In the genomic region with DNA sequence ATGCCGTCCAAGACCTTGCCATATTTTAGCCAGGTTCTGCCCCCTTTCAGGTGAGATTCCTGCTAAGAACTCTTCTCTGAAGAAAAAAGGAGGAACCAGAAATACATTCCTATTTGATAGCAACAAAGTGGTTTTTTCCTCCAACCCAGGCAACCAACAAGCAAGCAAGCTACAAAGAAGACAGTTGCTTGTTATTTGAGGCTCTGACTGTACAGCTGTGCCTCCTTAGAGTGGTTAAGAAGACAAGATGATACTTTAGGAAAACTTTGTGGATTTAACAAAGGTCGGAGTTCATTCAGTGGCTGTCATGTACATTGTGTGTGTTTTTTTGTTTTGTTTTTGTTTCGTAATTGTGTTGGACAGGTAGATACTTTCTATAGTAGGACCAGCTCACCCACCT, we compare ENCODE assay signal across 1 cellular context.
TF ChIP-seq lines count a peak whose summit lies in the region.

No MANE protein-coding gene starts in this region.

TF ChIP-seq in GM23338, 12 proteins besides CTCF, POLR2A, EP300 and RAD21 (continued from another document):
- TF ChIP-seq, protein P1, sequence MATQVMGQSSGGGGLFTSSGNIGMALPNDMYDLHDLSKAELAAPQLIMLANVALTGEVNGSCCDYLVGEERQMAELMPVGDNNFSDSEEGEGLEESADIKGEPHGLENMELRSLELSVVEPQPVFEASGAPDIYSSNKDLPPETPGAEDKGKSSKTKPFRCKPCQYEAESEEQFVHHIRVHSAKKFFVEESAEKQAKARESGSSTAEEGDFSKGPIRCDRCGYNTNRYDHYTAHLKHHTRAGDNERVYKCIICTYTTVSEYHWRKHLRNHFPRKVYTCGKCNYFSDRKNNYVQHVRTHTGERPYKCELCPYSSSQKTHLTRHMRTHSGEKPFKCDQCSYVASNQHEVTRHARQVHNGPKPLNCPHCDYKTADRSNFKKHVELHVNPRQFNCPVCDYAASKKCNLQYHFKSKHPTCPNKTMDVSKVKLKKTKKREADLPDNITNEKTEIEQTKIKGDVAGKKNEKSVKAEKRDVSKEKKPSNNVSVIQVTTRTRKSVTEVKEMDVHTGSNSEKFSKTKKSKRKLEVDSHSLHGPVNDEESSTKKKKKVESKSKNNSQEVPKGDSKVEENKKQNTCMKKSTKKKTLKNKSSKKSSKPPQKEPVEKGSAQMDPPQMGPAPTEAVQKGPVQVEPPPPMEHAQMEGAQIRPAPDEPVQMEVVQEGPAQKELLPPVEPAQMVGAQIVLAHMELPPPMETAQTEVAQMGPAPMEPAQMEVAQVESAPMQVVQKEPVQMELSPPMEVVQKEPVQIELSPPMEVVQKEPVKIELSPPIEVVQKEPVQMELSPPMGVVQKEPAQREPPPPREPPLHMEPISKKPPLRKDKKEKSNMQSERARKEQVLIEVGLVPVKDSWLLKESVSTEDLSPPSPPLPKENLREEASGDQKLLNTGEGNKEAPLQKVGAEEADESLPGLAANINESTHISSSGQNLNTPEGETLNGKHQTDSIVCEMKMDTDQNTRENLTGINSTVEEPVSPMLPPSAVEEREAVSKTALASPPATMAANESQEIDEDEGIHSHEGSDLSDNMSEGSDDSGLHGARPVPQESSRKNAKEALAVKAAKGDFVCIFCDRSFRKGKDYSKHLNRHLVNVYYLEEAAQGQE (IDR thresholded peaks at IDR 0.05; ENCODE audit: unreplicated experiment) = no peak
- TF ChIP-seq EZH2phosphoT487 (IDR thresholded peaks at IDR 0.05; ENCODE audit: unreplicated experiment) (no peak), POLR2AphosphoS5 (IDR thresholded peaks at IDR 0.05; ENCODE audit: low read depth) (no peak), CREB1 (CRISPR knock-in tag; IDR thresholded peaks at IDR 0.05; ENCODE audit: low read depth) (no peak), ZNF114 (CRISPR knock-in tag; IDR thresholded peaks at IDR 0.05) (no peak), JUNB (IDR thresholded peaks at IDR 0.05; ENCODE audit: unreplicated experiment) (no peak), ZNF331 (CRISPR knock-in tag; IDR thresholded peaks at IDR 0.05; ENCODE audit: low read depth) (no peak), STAT1 (IDR thresholded peaks at IDR 0.05; ENCODE audit: unreplicated experiment) (no peak)
- TF ChIP-seq, protein P2, sequence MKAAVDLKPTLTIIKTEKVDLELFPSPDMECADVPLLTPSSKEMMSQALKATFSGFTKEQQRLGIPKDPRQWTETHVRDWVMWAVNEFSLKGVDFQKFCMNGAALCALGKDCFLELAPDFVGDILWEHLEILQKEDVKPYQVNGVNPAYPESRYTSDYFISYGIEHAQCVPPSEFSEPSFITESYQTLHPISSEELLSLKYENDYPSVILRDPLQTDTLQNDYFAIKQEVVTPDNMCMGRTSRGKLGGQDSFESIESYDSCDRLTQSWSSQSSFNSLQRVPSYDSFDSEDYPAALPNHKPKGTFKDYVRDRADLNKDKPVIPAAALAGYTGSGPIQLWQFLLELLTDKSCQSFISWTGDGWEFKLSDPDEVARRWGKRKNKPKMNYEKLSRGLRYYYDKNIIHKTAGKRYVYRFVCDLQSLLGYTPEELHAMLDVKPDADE (IDR thresholded peaks at IDR 0.05) = no peak
- TF ChIP-seq, protein P3, sequence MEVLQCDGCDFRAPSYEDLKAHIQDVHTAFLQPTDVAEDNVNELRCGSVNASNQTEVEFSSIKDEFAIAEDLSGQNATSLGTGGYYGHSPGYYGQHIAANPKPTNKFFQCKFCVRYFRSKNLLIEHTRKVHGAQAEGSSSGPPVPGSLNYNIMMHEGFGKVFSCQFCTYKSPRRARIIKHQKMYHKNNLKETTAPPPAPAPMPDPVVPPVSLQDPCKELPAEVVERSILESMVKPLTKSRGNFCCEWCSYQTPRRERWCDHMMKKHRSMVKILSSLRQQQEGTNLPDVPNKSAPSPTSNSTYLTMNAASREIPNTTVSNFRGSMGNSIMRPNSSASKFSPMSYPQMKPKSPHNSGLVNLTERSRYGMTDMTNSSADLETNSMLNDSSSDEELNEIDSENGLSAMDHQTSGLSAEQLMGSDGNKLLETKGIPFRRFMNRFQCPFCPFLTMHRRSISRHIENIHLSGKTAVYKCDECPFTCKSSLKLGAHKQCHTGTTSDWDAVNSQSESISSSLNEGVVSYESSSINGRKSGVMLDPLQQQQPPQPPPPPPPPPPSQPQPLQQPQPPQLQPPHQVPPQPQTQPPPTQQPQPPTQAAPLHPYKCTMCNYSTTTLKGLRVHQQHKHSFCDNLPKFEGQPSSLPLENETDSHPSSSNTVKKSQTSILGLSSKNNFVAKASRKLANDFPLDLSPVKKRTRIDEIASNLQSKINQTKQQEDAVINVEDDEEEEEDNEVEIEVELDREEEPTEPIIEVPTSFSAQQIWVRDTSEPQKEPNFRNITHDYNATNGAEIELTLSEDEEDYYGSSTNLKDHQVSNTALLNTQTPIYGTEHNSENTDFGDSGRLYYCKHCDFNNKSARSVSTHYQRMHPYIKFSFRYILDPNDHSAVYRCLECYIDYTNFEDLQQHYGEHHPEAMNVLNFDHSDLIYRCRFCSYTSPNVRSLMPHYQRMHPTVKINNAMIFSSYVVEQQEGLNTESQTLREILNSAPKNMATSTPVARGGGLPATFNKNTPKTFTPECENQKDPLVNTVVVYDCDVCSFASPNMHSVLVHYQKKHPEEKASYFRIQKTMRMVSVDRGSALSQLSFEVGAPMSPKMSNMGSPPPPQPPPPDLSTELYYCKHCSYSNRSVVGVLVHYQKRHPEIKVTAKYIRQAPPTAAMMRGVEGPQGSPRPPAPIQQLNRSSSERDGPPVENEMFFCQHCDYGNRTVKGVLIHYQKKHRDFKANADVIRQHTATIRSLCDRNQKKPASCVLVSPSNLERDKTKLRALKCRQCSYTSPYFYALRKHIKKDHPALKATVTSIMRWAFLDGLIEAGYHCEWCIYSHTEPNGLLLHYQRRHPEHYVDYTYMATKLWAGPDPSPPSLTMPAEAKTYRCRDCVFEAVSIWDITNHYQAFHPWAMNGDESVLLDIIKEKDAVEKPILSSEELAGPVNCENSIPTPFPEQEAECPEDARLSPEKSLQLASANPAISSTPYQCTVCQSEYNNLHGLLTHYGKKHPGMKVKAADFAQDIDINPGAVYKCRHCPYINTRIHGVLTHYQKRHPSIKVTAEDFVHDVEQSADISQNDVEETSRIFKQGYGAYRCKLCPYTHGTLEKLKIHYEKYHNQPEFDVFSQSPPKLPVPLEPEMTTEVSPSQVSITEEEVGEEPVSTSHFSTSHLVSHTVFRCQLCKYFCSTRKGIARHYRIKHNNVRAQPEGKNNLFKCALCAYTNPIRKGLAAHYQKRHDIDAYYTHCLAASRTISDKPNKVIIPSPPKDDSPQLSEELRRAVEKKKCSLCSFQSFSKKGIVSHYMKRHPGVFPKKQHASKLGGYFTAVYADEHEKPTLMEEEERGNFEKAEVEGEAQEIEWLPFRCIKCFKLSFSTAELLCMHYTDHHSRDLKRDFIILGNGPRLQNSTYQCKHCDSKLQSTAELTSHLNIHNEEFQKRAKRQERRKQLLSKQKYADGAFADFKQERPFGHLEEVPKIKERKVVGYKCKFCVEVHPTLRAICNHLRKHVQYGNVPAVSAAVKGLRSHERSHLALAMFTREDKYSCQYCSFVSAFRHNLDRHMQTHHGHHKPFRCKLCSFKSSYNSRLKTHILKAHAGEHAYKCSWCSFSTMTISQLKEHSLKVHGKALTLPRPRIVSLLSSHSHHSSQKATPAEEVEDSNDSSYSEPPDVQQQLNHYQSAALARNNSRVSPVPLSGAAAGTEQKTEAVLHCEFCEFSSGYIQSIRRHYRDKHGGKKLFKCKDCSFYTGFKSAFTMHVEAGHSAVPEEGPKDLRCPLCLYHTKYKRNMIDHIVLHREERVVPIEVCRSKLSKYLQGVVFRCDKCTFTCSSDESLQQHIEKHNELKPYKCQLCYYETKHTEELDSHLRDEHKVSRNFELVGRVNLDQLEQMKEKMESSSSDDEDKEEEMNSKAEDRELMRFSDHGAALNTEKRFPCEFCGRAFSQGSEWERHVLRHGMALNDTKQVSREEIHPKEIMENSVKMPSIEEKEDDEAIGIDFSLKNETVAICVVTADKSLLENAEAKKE (CRISPR knock-in tag; IDR thresholded peaks at IDR 0.05) = no peak
